In genomic region chr22:28395520-28395919, GRCh38 we compare ENCODE assay signal across 18 cellular contexts.
DNase-seq lines count a peak whose midpoint lies in the region; ATAC-seq and TF ChIP-seq lines count a peak whose summit lies in the region.
"Had no signal": no experiment of that assay in that cellular context is flagged by ENCODE, and none has a peak within 500 bp of the region (broad histone marks: within the 10 kb centered on the region; RNA-seq: fewer than 3 reads in every experiment).

No MANE protein-coding gene starts in this region.

- no peaks in the 10 kb centered on the region for H3K9me3 ChIP-seq in GM23248 (ENCODE audit: low read depth)
- no peaks in the 10 kb centered on the region for H3K9me3 ChIP-seq in skeletal muscle satellite cell (replicated peaks; ENCODE audit: low read length)
- H3K9me3 ChIP-seq: BE2C had no signal

- intact Hi-C loops in activated CD4-positive, alpha-beta memory T cell treated with anti-CD3 and anti-CD28 coated beads for 36 hours (cut with micrococcal nuclease): no loop called here

- H3K27me3 Mint-ChIP-seq in activated CD4-positive, alpha-beta memory T cell treated with anti-CD3 and anti-CD28 coated beads, Interleukin-2, amount 10 ng/mL, durations not matched to agents 7 days and 5 days: peaks cover 2% of the 10 kb centered on the region
- H3K27me3 Mint-ChIP-seq in activated CD4-positive, alpha-beta memory T cell treated with anti-CD3 and anti-CD28 coated beads for 36 hours: peaks cover 5% of the 10 kb centered on the region
- H3K27me3 Mint-ChIP-seq in activated naive CD8-positive, alpha-beta T cell treated with anti-CD3 and anti-CD28 coated beads, Interleukin-2, amount 10 ng/mL, durations not matched to agents 7 days and 5 days: no peaks in the 10 kb centered on the region

- POLR2A ChIA-PET in activated CD4-positive, alpha-beta memory T cell treated with anti-CD3 and anti-CD28 coated beads, Interleukin-2, amount 10 ng/mL, durations not matched to agents 7 days and 5 days (lab: Charles Lee): no interaction called here
- POLR2A ChIA-PET in activated CD4-positive, alpha-beta memory T cell treated with anti-CD3 and anti-CD28 coated beads for 36 hours (lab: Charles Lee): no interaction called here
- POLR2A ChIA-PET in activated naive CD8-positive, alpha-beta T cell treated with anti-CD3 and anti-CD28 coated beads, Interleukin-2, amount 10 ng/mL, durations not matched to agents 7 days and 5 days (lab: Charles Lee): no interaction called here

- peaks cover 23% of the 10 kb centered on the region for H3F3A ChIP-seq in GM23248 (ENCODE audit: insufficient read depth)

- H3K4me3 ChIP-seq in GM23248 (no peak overlapping the region), skeletal muscle satellite cell (ENCODE audit: low read length) (no peak overlapping the region), brain microvascular endothelial cell (ENCODE audit: low read depth, low read length) (no peak overlapping the region)

- H3K79me2 ChIP-seq in GM23248 (ENCODE audit: insufficient read depth): peaks cover 55% of the 10 kb centered on the region

- no peak overlapping the region for H3K9ac ChIP-seq in GM23248
- H3K9ac ChIP-seq in skeletal muscle satellite cell (ENCODE audit: low read depth, low read length): no peak overlapping the region
- H3K9ac ChIP-seq: KMS-11 had no signal

- DNase-seq in activated CD4-positive, alpha-beta memory T cell treated with anti-CD3 and anti-CD28 coated beads, Interleukin-2, amount 10 ng/mL, durations not matched to agents 7 days and 5 days: no peak
- no peak for DNase-seq in activated CD4-positive, alpha-beta memory T cell treated with anti-CD3 and anti-CD28 coated beads for 36 hours
- no peak for DNase-seq in GM23248
- no peak for DNase-seq in activated naive CD8-positive, alpha-beta T cell treated with anti-CD3 and anti-CD28 coated beads, Interleukin-2, amount 10 ng/mL, durations not matched to agents 7 days and 5 days
- DNase-seq in brain microvascular endothelial cell: no peak
- DNase-seq: BE2C, DMS 273 treated with DMSO at 0.1 percent for 48 hours, DMS79 treated with DMSO at 0.1 percent for 48 hours, H7, NCI-H1092 treated with DMSO at 0.1 percent for 48 hours, NCI-H1436 treated with DMSO at 0.1 percent for 48 hours, NCI-H1930, NCI-H510A, SIG-M5 had no signal

- H2AFZ ChIP-seq in GM23248: no peak overlapping the region

- ATAC-seq in activated naive CD8-positive, alpha-beta T cell treated with anti-CD3 and anti-CD28 coated beads, Interleukin-2, amount 10 ng/mL, durations not matched to agents 7 days and 5 days (ENCODE audit: low read depth): no peak
- ATAC-seq in HG02588 (IDR thresholded peaks at IDR 0.05; ENCODE audit: unreplicated experiment): no peak
- ATAC-seq: Panc1 had no signal

- CTCF ChIA-PET in activated CD4-positive, alpha-beta memory T cell treated with anti-CD3 and anti-CD28 coated beads, Interleukin-2, amount 10 ng/mL, durations not matched to agents 7 days and 5 days (lab: Charles Lee): no interaction called here
- CTCF ChIA-PET in activated CD4-positive, alpha-beta memory T cell treated with anti-CD3 and anti-CD28 coated beads for 36 hours (lab: Charles Lee): no interaction called here

- H3K4me1 Mint-ChIP-seq in activated CD4-positive, alpha-beta memory T cell treated with anti-CD3 and anti-CD28 coated beads, Interleukin-2, amount 10 ng/mL, durations not matched to agents 7 days and 5 days: peaks cover 36% of the 10 kb centered on the region
- H3K4me1 Mint-ChIP-seq in activated CD4-positive, alpha-beta memory T cell treated with anti-CD3 and anti-CD28 coated beads for 36 hours (ENCODE audit: low read depth): peaks cover 4% of the 10 kb centered on the region
- H3K4me1 Mint-ChIP-seq in activated naive CD8-positive, alpha-beta T cell treated with anti-CD3 and anti-CD28 coated beads, Interleukin-2, amount 10 ng/mL, durations not matched to agents 7 days and 5 days: peaks cover 26% of the 10 kb centered on the region

- no peak overlapping the region for H3K4me3 Mint-ChIP-seq in activated CD4-positive, alpha-beta memory T cell treated with anti-CD3 and anti-CD28 coated beads, Interleukin-2, amount 10 ng/mL, durations not matched to agents 7 days and 5 days
- H3K4me3 Mint-ChIP-seq in activated CD4-positive, alpha-beta memory T cell treated with anti-CD3 and anti-CD28 coated beads for 36 hours: no peak overlapping the region
- H3K4me3 Mint-ChIP-seq in activated naive CD8-positive, alpha-beta T cell treated with anti-CD3 and anti-CD28 coated beads, Interleukin-2, amount 10 ng/mL, durations not matched to agents 7 days and 5 days: no peak overlapping the region

- no peaks in the 10 kb centered on the region for H4K20me1 ChIP-seq in GM23248 (ENCODE audit: insufficient read depth)

- WGBS in GM23248 (ENCODE audit: low coverage in 1 of 2, low lambda C conversion rate in 2 of 2, missing lambda C conversion rate in 2 of 2), 2 experiments: 99 to 100% methylated on average over 4 of the region's 4 CpGs

- H3K36me3 ChIP-seq in GM23248 (ENCODE audit: low read depth) (no peaks in the 10 kb centered on the region), skeletal muscle satellite cell (ENCODE audit: insufficient read depth, low read length) (no peaks in the 10 kb centered on the region), brain microvascular endothelial cell (replicated peaks) (no peaks in the 10 kb centered on the region)
- H3K36me3 ChIP-seq: BE2C had no signal

- peak overlapping the region; percentile 29 for H3K27ac ChIP-seq in GM23248
- no peak overlapping the region for H3K27ac ChIP-seq in brain microvascular endothelial cell
- H3K27ac ChIP-seq: KMS-11 had no signal

- H3K36me3 Mint-ChIP-seq in activated CD4-positive, alpha-beta memory T cell treated with anti-CD3 and anti-CD28 coated beads, Interleukin-2, amount 10 ng/mL, durations not matched to agents 7 days and 5 days (ENCODE audit: low read depth): no peaks in the 10 kb centered on the region
- no peaks in the 10 kb centered on the region for H3K36me3 Mint-ChIP-seq in activated CD4-positive, alpha-beta memory T cell treated with anti-CD3 and anti-CD28 coated beads for 36 hours
- peaks cover 2% of the 10 kb centered on the region for H3K36me3 Mint-ChIP-seq in activated naive CD8-positive, alpha-beta T cell treated with anti-CD3 and anti-CD28 coated beads, Interleukin-2, amount 10 ng/mL, durations not matched to agents 7 days and 5 days

- in situ Hi-C loops in GM23248 (cut with MboI): no loop called here
- in situ Hi-C loops in brain microvascular endothelial cell (cut with HindIII; ENCODE audit: low pct_ligation_motif_present, low sequenced_read_pairs): no loop called here

- H3K4me2 ChIP-seq in GM23248 (ENCODE audit: unreplicated experiment): peak overlapping the region; percentile 56
- peak overlapping the region; percentile 53 for H3K4me2 ChIP-seq in skeletal muscle satellite cell (ENCODE audit: low read length)
- H3K4me2 ChIP-seq: KMS-11 had no signal

- H3K27ac Mint-ChIP-seq in activated CD4-positive, alpha-beta memory T cell treated with anti-CD3 and anti-CD28 coated beads, Interleukin-2, amount 10 ng/mL, durations not matched to agents 7 days and 5 days: peak overlapping the region; percentile 68
- H3K27ac Mint-ChIP-seq in activated CD4-positive, alpha-beta memory T cell treated with anti-CD3 and anti-CD28 coated beads for 36 hours: no peak overlapping the region
- peak overlapping the region; percentile 78 for H3K27ac Mint-ChIP-seq in activated naive CD8-positive, alpha-beta T cell treated with anti-CD3 and anti-CD28 coated beads, Interleukin-2, amount 10 ng/mL, durations not matched to agents 7 days and 5 days

- H3K9me3 Mint-ChIP-seq in activated CD4-positive, alpha-beta memory T cell treated with anti-CD3 and anti-CD28 coated beads, Interleukin-2, amount 10 ng/mL, durations not matched to agents 7 days and 5 days: no peaks in the 10 kb centered on the region
- no peaks in the 10 kb centered on the region for H3K9me3 Mint-ChIP-seq in activated CD4-positive, alpha-beta memory T cell treated with anti-CD3 and anti-CD28 coated beads for 36 hours
- peaks cover 2% of the 10 kb centered on the region for H3K9me3 Mint-ChIP-seq in activated naive CD8-positive, alpha-beta T cell treated with anti-CD3 and anti-CD28 coated beads, Interleukin-2, amount 10 ng/mL, durations not matched to agents 7 days and 5 days

- peaks cover 25% of the 10 kb centered on the region for H3K4me1 ChIP-seq in GM23248 (ENCODE audit: insufficient read depth)
- H3K4me1 ChIP-seq in skeletal muscle satellite cell (ENCODE audit: control insufficient read depth, insufficient read depth, low read length): peaks cover 26% of the 10 kb centered on the region

- H3K9me2 ChIP-seq in GM23248 (ENCODE audit: insufficient read depth): no peaks in the 10 kb centered on the region

- no peaks in the 10 kb centered on the region for H3K27me3 ChIP-seq in GM23248 (replicated peaks; ENCODE audit: insufficient read depth)
- H3K27me3 ChIP-seq in skeletal muscle satellite cell (ENCODE audit: control insufficient read depth, insufficient read depth, low read length): no peaks in the 10 kb centered on the region
- no peaks in the 10 kb centered on the region for H3K27me3 ChIP-seq in brain microvascular endothelial cell (replicated peaks)
- H3K27me3 ChIP-seq: BE2C had no signal

- no peak for TF ChIP-seq CTCF in brain microvascular endothelial cell (IDR thresholded peaks at IDR 0.05; ENCODE audit: low read depth, low read length, missing control alignments)
